In the genomic region with DNA sequence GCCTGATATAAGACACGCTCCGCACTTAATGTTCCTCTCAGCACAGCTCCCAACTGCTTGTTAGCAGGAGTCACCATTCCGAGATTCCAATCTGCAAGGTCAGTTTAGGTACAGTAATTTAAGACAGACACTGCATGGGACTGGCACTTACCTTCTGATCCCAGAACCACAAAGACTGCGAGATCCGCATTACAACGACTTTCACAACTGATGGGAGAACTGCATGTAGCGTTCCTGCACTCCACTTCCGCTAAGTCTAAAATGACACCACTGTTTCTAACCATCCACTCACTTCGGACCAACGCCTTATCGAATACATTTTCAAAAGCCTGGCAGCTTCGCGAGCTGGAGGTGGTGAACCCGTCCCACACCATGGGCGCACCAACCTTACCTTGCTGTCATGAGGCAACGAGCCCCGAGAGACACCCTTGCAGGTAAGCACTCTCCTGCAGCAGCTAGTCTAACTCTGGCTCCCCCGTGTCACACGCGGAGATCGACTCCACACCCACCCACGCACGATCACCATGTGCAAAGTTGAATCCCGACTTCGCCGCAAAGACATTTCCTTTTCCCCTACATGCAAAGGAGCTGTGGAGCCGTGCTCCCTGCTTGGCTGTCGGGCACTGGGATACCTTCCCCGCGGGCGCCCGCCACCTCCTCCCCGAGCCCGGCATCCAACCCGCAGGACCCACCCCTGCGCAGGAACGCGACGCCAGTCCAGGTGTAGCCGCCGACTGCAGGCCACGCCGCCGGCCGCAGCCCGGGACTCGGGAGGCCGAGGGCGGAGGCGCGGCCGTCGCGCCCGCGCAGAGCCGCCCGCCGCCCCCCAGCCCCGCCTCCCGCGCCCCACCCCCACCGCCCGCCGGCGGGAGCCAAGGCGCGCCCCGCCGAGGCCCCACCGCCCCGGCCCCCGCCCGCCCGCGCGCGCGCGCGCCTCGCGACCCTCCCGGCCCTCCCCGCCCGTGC, we compare ENCODE assay signal across 1 cellular context.
A peak's percentile ranks its signal among the peaks of the same experiment; 100 is the strongest.
TF ChIP-seq lines count a peak whose summit lies in the region.

No MANE protein-coding gene starts in this region.

TF ChIP-seq in HEK293, 187 proteins besides CTCF, POLR2A, EP300 and RAD21 (continued from another document and continues in another):
- TF ChIP-seq PRDM2 (tag by site-specific recombination; IDR thresholded peaks at IDR 0.05; ENCODE audit: borderline replicate concordance) (peak; percentile 82; the same call in 1 of the 2 replicates), KLF7 (tag by site-specific recombination; IDR thresholded peaks at IDR 0.05; ENCODE audit: borderline replicate concordance) (peak; percentile 30; the same call in 1 of the 2 replicates), ZNF423 (tag by site-specific recombination; IDR thresholded peaks at IDR 0.05) (peak; percentile 72; the same call in 1 of the 2 replicates), PRDM4 (tag by site-specific recombination; IDR thresholded peaks at IDR 0.05) (no peak), KLF1 (tag by site-specific recombination; IDR thresholded peaks at IDR 0.05) (peak; percentile 76), ZBTB7A (tag by site-specific recombination; IDR thresholded peaks at IDR 0.05; ENCODE audit: low read depth) (peak; percentile 36; the same call in 1 of the 2 replicates), ZBTB48 (tag by site-specific recombination; IDR thresholded peaks at IDR 0.05) (peak; percentile 45; the same call in 1 of the 2 replicates), EGR2 (tag by site-specific recombination; IDR thresholded peaks at IDR 0.05; ENCODE audit: low read depth) (peak; percentile 88), ZEB2 (tag by site-specific recombination; IDR thresholded peaks at IDR 0.05) (peak; percentile 78; the same call in 1 of the 2 replicates), ZNF366 (tag by site-specific recombination; conservative IDR thresholded peaks at IDR 0.05) (0 out of 2 replicates have a peak, but pooled peaks have one; percentile 33), ZNF138 (tag by site-specific recombination; IDR thresholded peaks at IDR 0.05; ENCODE audit: borderline replicate concordance) (peak; percentile 80; the same call in 1 of the 2 replicates), YY1 (tag by site-specific recombination; IDR thresholded peaks at IDR 0.05) (peak; percentile 31; the same call in 1 of the 2 replicates), HOXC10 (CRISPR knock-in tag; IDR thresholded peaks at IDR 0.05) (peak; percentile 54; the same call in 1 of the 2 replicates), ZNF391 (tag by site-specific recombination; IDR thresholded peaks at IDR 0.05; ENCODE audit: borderline replicate concordance, low read depth) (peak; percentile 58; the same call in 1 of the 2 replicates), ZXDB (tag by site-specific recombination; IDR thresholded peaks at IDR 0.05) (peak; percentile 73; the same call in 1 of the 2 replicates), WT1 (tag by site-specific recombination; IDR thresholded peaks at IDR 0.05) (peak; percentile 55), KLF8 (tag by site-specific recombination; IDR thresholded peaks at IDR 0.05) (peak; percentile 85), ZNF121 (tag by site-specific recombination; IDR thresholded peaks at IDR 0.05) (peak; percentile 39; the same call in 1 of the 2 replicates), ZBTB26 (tag by site-specific recombination; optimal IDR thresholded peaks at IDR 0.05) (peak; percentile 93), ZNF132 (tag by site-specific recombination; IDR thresholded peaks at IDR 0.05; ENCODE audit: borderline replicate concordance) (no peak), ZSCAN30 (tag by site-specific recombination; IDR thresholded peaks at IDR 0.05) (peak; percentile 75), ZFP37 (tag by site-specific recombination; IDR thresholded peaks at IDR 0.05) (peak; percentile 85; the same call in 1 of the 2 replicates), ZBTB17 (tag by site-specific recombination; IDR thresholded peaks at IDR 0.05) (peak; percentile 94), ZSCAN23 (tag by site-specific recombination; IDR thresholded peaks at IDR 0.05) (no peak), ZNF335 (tag by site-specific recombination; conservative IDR thresholded peaks at IDR 0.05) (peak; percentile 92), ZFP69B (tag by site-specific recombination; IDR thresholded peaks at IDR 0.05) (peak; percentile 75), ZNF792 (tag by site-specific recombination; IDR thresholded peaks at IDR 0.05) (peak; percentile 49; the same call in 1 of the 2 replicates), GLI4 (tag by site-specific recombination; IDR thresholded peaks at IDR 0.05) (peak; percentile 57; the same call in 1 of the 2 replicates), SP2 (tag by site-specific recombination; IDR thresholded peaks at IDR 0.05) (peak; percentile 48), ZNF610 (tag by site-specific recombination; IDR thresholded peaks at IDR 0.05; ENCODE audit: borderline replicate concordance) (0 out of 2 replicates have a peak, but pooled peaks have one; percentile 18), TRIM28 (IDR thresholded peaks at IDR 0.05; ENCODE audit: borderline replicate concordance, low read length) (peak; percentile 48; the same call in 1 of the 2 replicates), ZNF76 (tag by site-specific recombination; IDR thresholded peaks at IDR 0.05; ENCODE audit: borderline replicate concordance, low read depth) (peak; percentile 86), HOXA7 (CRISPR knock-in tag; IDR thresholded peaks at IDR 0.05; ENCODE audit: borderline replicate concordance) (no peak), ZSCAN5A (tag by site-specific recombination; IDR thresholded peaks at IDR 0.05) (peak; percentile 93; the same call in 1 of the 2 replicates), ZNF2 (tag by site-specific recombination; IDR thresholded peaks at IDR 0.05) (peak; percentile 88), ZNF114 (tag by site-specific recombination; IDR thresholded peaks at IDR 0.05) (no peak), ZNF488 (tag by site-specific recombination; IDR thresholded peaks at IDR 0.05) (no peak), ZNF629 (tag by site-specific recombination; IDR thresholded peaks at IDR 0.05) (0 out of 2 replicates have a peak, but pooled peaks have one; percentile 12), KLF16 (tag by site-specific recombination; IDR thresholded peaks at IDR 0.05) (peak; percentile 95), ZIC2 (tag by site-specific recombination; IDR thresholded peaks at IDR 0.05) (peak; percentile 51), ZBTB20 (tag by site-specific recombination; IDR thresholded peaks at IDR 0.05) (peak; percentile 99), KLF10 (tag by site-specific recombination; IDR thresholded peaks at IDR 0.05) (peak; percentile 85), ZNF692 (tag by site-specific recombination; IDR thresholded peaks at IDR 0.05) (peak; percentile 45), ZFP41 (tag by site-specific recombination; IDR thresholded peaks at IDR 0.05; ENCODE audit: borderline replicate concordance) (no peak), YY2 (tag by site-specific recombination; IDR thresholded peaks at IDR 0.05) (no peak)
- TF ChIP-seq, protein P1, sequence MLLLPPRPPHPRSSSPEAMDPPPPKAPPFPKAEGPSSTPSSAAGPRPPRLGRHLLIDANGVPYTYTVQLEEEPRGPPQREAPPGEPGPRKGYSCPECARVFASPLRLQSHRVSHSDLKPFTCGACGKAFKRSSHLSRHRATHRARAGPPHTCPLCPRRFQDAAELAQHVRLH (tag by site-specific recombination; IDR thresholded peaks at IDR 0.05): 0 out of 2 replicates have a peak, but pooled peaks have one; percentile 56
